25 cellular contexts compared by ENCODE assay signal in the genomic region with DNA sequence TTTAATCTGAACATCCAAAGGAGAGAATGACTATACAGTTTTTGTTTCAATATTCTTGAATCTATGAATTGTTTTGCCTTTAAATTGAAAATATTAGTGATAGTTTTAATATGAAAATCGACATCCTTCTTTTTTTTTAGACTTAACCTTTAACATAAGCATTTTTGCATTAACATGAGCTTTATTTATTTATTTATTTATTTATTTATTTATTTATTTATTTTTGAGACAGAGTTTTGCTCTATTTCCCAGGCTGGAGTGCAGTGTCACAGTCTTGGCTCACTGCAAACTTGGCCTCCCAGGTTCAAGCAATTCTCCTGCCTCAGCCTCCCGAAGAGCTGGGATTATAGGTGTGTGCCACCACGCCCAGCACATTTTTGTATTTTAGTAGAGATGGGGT. TPM values are rescaled to one million over a fixed set of nuclear protein-coding genes. Genes with fewer than 3 reads are reported as not detected.
"Had no signal": no experiment of that assay in that cellular context is flagged by ENCODE, and none has a peak within 500 bp of the region (broad histone marks: within the 10 kb centered on the region; RNA-seq: fewer than 3 reads in every experiment).

No MANE protein-coding gene starts in this region.

- H3K27me3 Mint-ChIP-seq: natural killer cell treated with Interleukin-12 subunit alpha and Interleukin-12 subunit beta and Interleukin-15 and Interleukin-18, amount 100 ng/mL, for 72 hours; progenitor cell of endocrine pancreas; stimulated activated naive B cell treated with anti-CD40 and anti-IgM and Interleukin-4, amounts not matched to agents 10 μg/mL and 1 μg/mL and 100 μg/mL, for 72 hours; stimulated activated naive CD8-positive, alpha-beta T cell treated with anti-CD3 and anti-CD28 coated beads, Interleukin-15, Interleukin-2, amounts not matched to agents 100 ng/mL and 50 ng/mL, for 24 hours had no signal

- FAIRE-seq: small intestine, urothelium cell line had no signal

- H3K9me3 Mint-ChIP-seq: natural killer cell treated with Interleukin-12 subunit alpha and Interleukin-12 subunit beta and Interleukin-15 and Interleukin-18, amount 100 ng/mL, for 72 hours; nephron progenitor cell; neural crest cell; stimulated activated effector memory CD8-positive, alpha-beta T cell treated with anti-CD3 and anti-CD28 coated beads, Interleukin-12 subunit alpha, Interleukin-12 subunit beta, amount 100 ng/mL, for 72 hours; stimulated activated naive B cell treated with anti-CD40 and anti-IgM and Interleukin-4, amounts not matched to agents 10 μg/mL and 1 μg/mL and 100 μg/mL, for 72 hours; stimulated activated naive CD8-positive, alpha-beta T cell treated with anti-CD3 and anti-CD28 coated beads, Interleukin-15, Interleukin-2, amounts not matched to agents 100 ng/mL and 50 ng/mL, for 24 hours had no signal

- H3K4me1 Mint-ChIP-seq: nephron progenitor cell; neural crest cell; stimulated activated effector memory CD8-positive, alpha-beta T cell treated with anti-CD3 and anti-CD28 coated beads, Interleukin-12 subunit alpha, Interleukin-12 subunit beta, amount 100 ng/mL, for 72 hours; stimulated activated naive B cell treated with anti-CD40 and anti-IgM and Interleukin-4, amounts not matched to agents 10 μg/mL and 1 μg/mL and 100 μg/mL, for 72 hours had no signal

- H3K4me3 Mint-ChIP-seq: natural killer cell treated with Interleukin-12 subunit alpha and Interleukin-12 subunit beta and Interleukin-15 and Interleukin-18, amount 100 ng/mL, for 72 hours; nephron progenitor cell; neural crest cell; stimulated activated effector memory CD8-positive, alpha-beta T cell treated with anti-CD3 and anti-CD28 coated beads, Interleukin-12 subunit alpha, Interleukin-12 subunit beta, amount 100 ng/mL, for 72 hours; stimulated activated naive B cell treated with anti-CD40 and anti-IgM and Interleukin-4, amounts not matched to agents 10 μg/mL and 1 μg/mL and 100 μg/mL, for 72 hours; stimulated activated naive CD8-positive, alpha-beta T cell treated with anti-CD3 and anti-CD28 coated beads, Interleukin-15, Interleukin-2, amounts not matched to agents 100 ng/mL and 50 ng/mL, for 24 hours had no signal

- H3K36me3 Mint-ChIP-seq: natural killer cell treated with Interleukin-12 subunit alpha and Interleukin-12 subunit beta and Interleukin-15 and Interleukin-18, amount 100 ng/mL, for 72 hours; stimulated activated effector memory CD8-positive, alpha-beta T cell treated with anti-CD3 and anti-CD28 coated beads, Interleukin-12 subunit alpha, Interleukin-12 subunit beta, amount 100 ng/mL, for 72 hours; stimulated activated naive B cell treated with anti-CD40 and anti-IgM and Interleukin-4, amounts not matched to agents 10 μg/mL and 1 μg/mL and 100 μg/mL, for 72 hours had no signal

- DNase-seq: nephron progenitor cell; nucleus accumbens; ovary; posterior cingulate gyrus; psoas muscle; right cardiac atrium; right lobe of liver; sigmoid colon; small intestine; stimulated activated CD4-positive, alpha-beta T cell treated with anti-CD3 and anti-CD28 coated beads, Interleukin-15, amount 100 ng/mL, for 24 hours; stimulated activated CD4-positive, alpha-beta T cell treated with anti-CD3 and anti-CD28 coated beads, Interleukin-2, amount 100 ng/mL, for 24 hours; stimulated activated CD4-positive, alpha-beta T cell treated with anti-CD3 and anti-CD28 coated beads, Interleukin-2, amount 100 ng/mL, for 48 hours; stimulated activated CD4-positive, alpha-beta T cell treated with anti-CD3 and anti-CD28 coated beads, Interleukin-4, amount 100 ng/mL, for 24 hours; stimulated activated naive B cell treated with anti-CD40 and anti-IgM and Interleukin-4, amounts not matched to agents 10 μg/mL and 1 μg/mL and 100 μg/mL, for 72 hours; stimulated activated naive CD4-positive, alpha-beta T cell treated with Interleukin-2 at 50 U/mL for 16 hours; stomach; thyroid gland; trophoblast cell; upper lobe of left lung had no signal

- H3K27ac Mint-ChIP-seq: natural killer cell treated with Interleukin-12 subunit alpha and Interleukin-12 subunit beta and Interleukin-15 and Interleukin-18, amount 100 ng/mL, for 72 hours; nephron progenitor cell; progenitor cell of endocrine pancreas; stimulated activated effector memory CD8-positive, alpha-beta T cell treated with anti-CD3 and anti-CD28 coated beads, Interleukin-12 subunit alpha, Interleukin-12 subunit beta, amount 100 ng/mL, for 72 hours; stimulated activated naive B cell treated with anti-CD40 and anti-IgM and Interleukin-4, amounts not matched to agents 10 μg/mL and 1 μg/mL and 100 μg/mL, for 72 hours; stimulated activated naive CD8-positive, alpha-beta T cell treated with anti-CD3 and anti-CD28 coated beads, Interleukin-15, Interleukin-2, amounts not matched to agents 100 ng/mL and 50 ng/mL, for 24 hours had no signal

RNA-seq across cellular contexts. Expression of a gene that starts 27.6 kb away (rescaled TPM):
- total RNA-seq: natural killer cell treated with Interleukin-12 subunit alpha and Interleukin-12 subunit beta and Interleukin-15 and Interleukin-18, amount 100 ng/mL, for 72 hours had no signal
